18 cellular contexts compared by ENCODE assay signal in the genomic region with DNA sequence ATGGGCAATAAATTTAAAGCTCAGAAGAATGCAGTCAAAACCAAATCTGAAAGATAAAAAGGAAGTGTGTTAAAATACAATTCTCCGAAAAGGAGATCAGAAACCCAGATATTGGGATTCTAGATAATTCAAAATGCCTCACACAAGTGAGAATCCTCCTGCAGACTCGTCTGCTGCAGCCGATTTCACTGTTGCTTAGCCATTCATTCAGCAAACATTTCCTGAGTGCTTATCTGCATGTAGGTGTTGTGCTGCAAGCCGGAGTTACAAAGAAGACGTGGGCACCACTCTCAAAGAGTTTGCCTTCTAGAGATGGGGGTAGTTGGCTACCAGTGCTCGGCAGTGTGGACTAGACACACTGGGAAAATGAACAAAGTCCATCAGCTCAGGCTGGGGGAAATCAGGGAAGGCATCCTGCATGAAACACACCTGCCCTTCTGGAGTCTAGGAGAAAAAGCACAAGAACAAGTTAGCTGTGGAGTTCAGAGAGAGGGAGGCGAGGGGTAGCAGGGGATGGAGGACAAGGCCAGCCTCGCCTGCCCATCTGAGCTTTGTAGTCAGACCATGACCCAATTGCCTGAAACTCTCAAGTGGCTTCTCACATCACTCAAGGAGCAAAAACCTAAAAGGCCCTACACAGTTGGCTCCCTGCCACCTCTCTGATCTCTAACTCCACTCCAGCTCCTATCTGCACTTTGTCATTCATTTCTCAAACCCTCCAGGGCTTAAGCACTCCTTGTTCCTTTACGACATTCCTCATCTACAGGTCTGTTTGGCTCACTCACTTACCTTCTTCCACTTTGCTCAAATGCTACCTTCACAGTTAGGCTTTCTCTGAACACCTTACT.
DNase-seq lines count a peak whose midpoint lies in the region; TF ChIP-seq lines count a peak whose summit lies in the region.
"Had no signal": no experiment of that assay in that cellular context is flagged by ENCODE, and none has a peak within 500 bp of the region (broad histone marks: within the 10 kb centered on the region; RNA-seq: fewer than 3 reads in every experiment).

No MANE protein-coding gene starts in this region.

- TF ChIP-seq CTCF in epithelial cell of esophagus (IDR thresholded peaks at IDR 0.05; ENCODE audit: insufficient read depth, low read depth, low read length, missing control alignments) (no peak), colonic mucosa (IDR thresholded peaks at IDR 0.05) (no peak)

- intact Hi-C loops in colonic mucosa (cut with DNase I) = no loop called here

- DNase-seq in NCI-H1417 (lab: John Stamatoyannopoulos, UW) (peak in 2 of 3 experiments; percentile 56 to 98), NCI-H1417 treated with DMSO at 0.1 percent for 48 hours (lab: John Stamatoyannopoulos, UW) (no peak), NCI-H128 (lab: John Stamatoyannopoulos, UW; ENCODE audit: unreplicated experiment) (peak; percentile 40), epithelial cell of esophagus (ENCODE audit: low read depth) (peak; percentile 64), renal cortical epithelial cell (ENCODE audit: low read depth) (peak; percentile 13), colonic mucosa (no peak), EL (no peak), H4 (ENCODE audit: low spot score) (no peak)
- DNase-seq: 8988T; activated effector memory CD4-positive, alpha-beta T cell treated with Interleukin-2 at 50 U/mL for 16 hours; amniotic stem cell; effector memory CD4-positive, alpha-beta T cell; head of caudate nucleus; MG63; NCI-H82; spleen; stimulated activated CD8-positive, alpha-beta memory T cell treated with anti-CD3 and anti-CD28 coated beads, Interleukin-4, amount 100 ng/mL, for 48 hours had no signal

- no peaks in the 10 kb centered on the region for H3K4me1 ChIP-seq in colonic mucosa

- H3K27ac ChIP-seq in colonic mucosa = no peak overlapping the region
- H3K27ac ChIP-seq: BLaER1, spleen had no signal

- no peaks in the 10 kb centered on the region for H3K36me3 ChIP-seq in colonic mucosa
- H3K36me3 ChIP-seq: BLaER1, MG63, spleen had no signal

- H3K9ac ChIP-seq in colonic mucosa (ENCODE audit: low read depth in 2 of 2, low read length in 2 of 2) = no peak overlapping the region
- H3K9ac ChIP-seq: BLaER1 had no signal

- no peaks in the 10 kb centered on the region for H3K27me3 ChIP-seq in colonic mucosa
- H3K27me3 ChIP-seq: BLaER1, MG63, spleen had no signal

- no peaks in the 10 kb centered on the region for H3K9me3 ChIP-seq in colonic mucosa
- H3K9me3 ChIP-seq: BLaER1, MG63 had no signal

- H3K4me3 ChIP-seq in epithelial cell of esophagus (ENCODE audit: low read length) (no peak overlapping the region), colonic mucosa (no peak overlapping the region)
- H3K4me3 ChIP-seq: BLaER1, MG63, spleen had no signal

Comparison
In these comparisons a context has a peak if more than half of its experiments do, and no peak if none do; other contexts are left out.
1. DNase-seq: peak in NCI-H1417 (2 of 3), NCI-H128 (single experiment), epithelial cell of esophagus (single experiment) and renal cortical epithelial cell (single experiment); none in NCI-H1417 treated with DMSO at 0.1 percent for 48 hours (single experiment), colonic mucosa (single experiment), EL (single experiment) and H4 (single experiment).